1 cellular context compared by ENCODE assay signal in genomic region chr5:143216211-143216610, GRCh38.
TF ChIP-seq lines count a peak whose summit lies in the region.

No MANE protein-coding gene starts in this region.

TF ChIP-seq in K562, 482 proteins besides CTCF, POLR2A, EP300 and RAD21:
- TF ChIP-seq CHD4 (IDR thresholded peaks at IDR 0.05; ENCODE audit: insufficient read depth, insufficient replicate concordance, low read depth, low read length, poor library complexity, severe bottlenecking), result no peak
- no peak for TF ChIP-seq SMARCE1 (IDR thresholded peaks at IDR 0.05)
TF ChIP-seq in K562: peak in this region for 0.
